In the genomic region with DNA sequence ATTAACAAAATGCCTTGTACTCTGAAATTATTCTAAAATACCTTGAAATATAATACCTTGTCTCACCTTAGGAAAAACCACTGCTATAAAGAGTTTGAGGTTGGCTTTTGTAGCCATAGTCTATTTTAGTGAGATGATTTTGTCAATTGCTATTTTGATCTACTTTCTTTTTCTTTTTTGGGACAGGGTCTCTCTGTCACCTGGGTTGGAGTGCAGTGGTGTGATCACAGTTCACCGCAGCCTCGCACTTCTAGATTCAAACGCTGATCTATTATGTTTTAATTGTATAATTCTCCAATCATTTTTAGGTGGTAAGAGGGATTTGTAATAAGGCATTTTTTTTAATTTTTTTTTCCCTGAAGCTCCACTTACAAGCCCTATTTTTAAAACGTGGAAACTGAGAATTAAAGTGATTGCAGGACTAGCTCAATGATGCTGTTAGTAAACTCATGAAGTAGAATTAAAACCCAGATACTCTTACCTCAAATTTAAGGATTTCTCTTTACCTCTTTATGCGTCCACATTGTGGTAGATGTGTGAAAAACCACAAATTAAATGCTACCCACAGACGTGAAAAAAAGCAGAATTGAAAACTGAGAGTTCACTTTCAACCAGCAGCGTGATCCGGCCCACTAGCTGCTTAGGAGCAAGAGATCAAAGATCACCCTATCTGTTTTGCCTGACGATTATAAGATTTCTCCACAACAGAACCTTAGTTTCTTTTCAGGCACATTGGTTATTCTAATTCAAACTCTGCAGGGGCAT, we compare ENCODE assay signal across 10 cellular contexts.
DNase-seq lines count a peak whose midpoint lies in the region; ATAC-seq, FAIRE-seq and TF ChIP-seq lines count a peak whose summit lies in the region.
"Had no signal": no experiment of that assay in that cellular context is flagged by ENCODE, and none has a peak within 500 bp of the region (broad histone marks: within the 10 kb centered on the region; RNA-seq: fewer than 3 reads in every experiment).

No MANE protein-coding gene starts in this region.

- no peaks in the 10 kb centered on the region for H4K20me1 ChIP-seq in PC-9 (ENCODE audit: insufficient read depth)

- H2AFZ ChIP-seq in PC-9 = peak overlapping the region; percentile 25; the same call in 1 of the 2 replicates

- no peaks in the 10 kb centered on the region for H3K27me3 ChIP-seq in PC-9 (ENCODE audit: insufficient read depth, low read depth)

- H3K9me2 ChIP-seq in PC-9 (ENCODE audit: insufficient read depth) = no peaks in the 10 kb centered on the region; the same call in 1 of the 2 replicates

- POLR2A ChIA-PET in PC-9 (lab: Charles Lee; ENCODE audit: unreplicated experiment) = interaction anchor here (0.7 kb wide), 1 partner anchor 33 kb away, joined by 4 read pairs; no protein-coding TSS in a partner anchor

- H3F3A ChIP-seq in PC-9 (ENCODE audit: insufficient read depth, low read depth) = no peaks in the 10 kb centered on the region

- no peak overlapping the region for H3K4me2 ChIP-seq in PC-9

- no peaks in the 10 kb centered on the region for H3K79me2 ChIP-seq in PC-9 (ENCODE audit: low read depth)

- ATAC-seq in GM18519 (IDR thresholded peaks at IDR 0.05; ENCODE audit: low FRiP score, unreplicated experiment) (peak; percentile 95), GM21423 (IDR thresholded peaks at IDR 0.05; ENCODE audit: unreplicated experiment) (peak; percentile 98), HG03097 (IDR thresholded peaks at IDR 0.05; ENCODE audit: low FRiP score, unreplicated experiment) (peak; percentile 100)

- no peak overlapping the region for H3K4me3 ChIP-seq in PC-9

- H3K36me3 ChIP-seq in PC-9 (ENCODE audit: low read depth) = no peaks in the 10 kb centered on the region

- H3K9me3 ChIP-seq in PC-9 (ENCODE audit: insufficient read depth, low read depth) = no peaks in the 10 kb centered on the region

- TF ChIP-seq CTCF in PC-9 (conservative IDR thresholded peaks at IDR 0.05) = no peak
- no peak for TF ChIP-seq CTCF in D721Med (IDR thresholded peaks at IDR 0.05; ENCODE audit: insufficient read depth, missing control alignments)

- H3K27ac ChIP-seq in PC-9 = no peak overlapping the region
- H3K27ac ChIP-seq: VCaP had no signal

- no TSS peak for BruUV-seq in PC-9 (replicated peaks; lab: Mats Ljungman, UMichigan)

- intact Hi-C loops in PC-9 (cut with micrococcal nuclease; ENCODE audit: unreplicated experiment) = no loop called here

- FAIRE-seq in D721Med (lab: Jason Lieb, UNC) = no peak

- CTCF ChIA-PET in PC-9 (lab: Charles Lee) = no interaction called here

- no peaks in the 10 kb centered on the region for H3K4me1 ChIP-seq in PC-9 (replicated peaks; ENCODE audit: insufficient read depth)

- DNase-seq in PC-9 (no peak), Kasumi-1 (lab: John Stamatoyannopoulos, UW) (no peak), hepatic stellate cell (ENCODE audit: low spot score) (no peak), D721Med (ENCODE audit: insufficient read length, low spot score) (no peak), NCI-H1694 treated with DMSO at 0.1 percent for 48 hours (lab: John Stamatoyannopoulos, UW) (no peak)
- DNase-seq: NCI-H446 treated with DMSO at 0.1 percent for 48 hours had no signal
